Comparison of ENCODE assay signal across 15 cellular contexts in the genomic region with DNA sequence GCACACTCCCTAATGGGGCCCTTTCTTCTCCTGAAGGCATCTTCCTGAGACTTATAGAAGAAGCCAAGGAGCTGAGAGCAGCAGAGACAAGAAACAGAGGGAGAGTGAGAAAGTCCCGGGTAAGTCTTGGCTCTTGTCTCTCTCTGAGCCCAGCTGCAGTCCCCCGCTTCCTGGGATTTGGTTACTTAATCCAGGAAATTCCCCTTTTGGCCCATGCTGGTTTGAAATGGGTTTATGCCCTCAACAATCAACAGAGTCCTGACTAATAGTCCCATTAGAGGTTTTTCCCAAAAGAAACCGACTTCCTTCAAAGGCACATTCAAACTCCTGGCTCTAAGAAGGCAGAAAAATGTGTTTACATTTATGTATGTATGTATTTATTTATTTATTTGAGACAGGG. TPM values are rescaled to one million over a fixed set of nuclear protein-coding genes. Genes with fewer than 3 reads are reported as not detected.
DNase-seq lines count a peak whose midpoint lies in the region; ATAC-seq and TF ChIP-seq lines count a peak whose summit lies in the region.
"Had no signal": no experiment of that assay in that cellular context is flagged by ENCODE, and none has a peak within 500 bp of the region (broad histone marks: within the 10 kb centered on the region; RNA-seq: fewer than 3 reads in every experiment).

No MANE protein-coding gene starts in this region.

- no peak overlapping the region for H4K91ac ChIP-seq in mesenchymal stem cell (ENCODE audit: low read length)

- H2BK120ac ChIP-seq in mesenchymal stem cell (ENCODE audit: low read depth, low read length) = no peak overlapping the region

- peak; percentile 76 for DNase-seq in Daoy (ENCODE audit: low read depth)
- no peak for DNase-seq in Panc1 (ENCODE audit: low read depth, low spot score)
- peak; percentile 30 for DNase-seq in dermis blood vessel endothelial cell
- DNase-seq in mesenchymal stem cell = peak; percentile 98
- no peak for DNase-seq in globus pallidus (ENCODE audit: low spot score)
- no peak for DNase-seq in NOMO-1 treated with DMSO at 0.1 percent for 48 hours (lab: John Stamatoyannopoulos, UW; ENCODE audit: unreplicated experiment)
- DNase-seq: activated CD4-positive, alpha-beta T cell treated with anti-CD3 and anti-CD28 coated beads, Interleukin-2, amount 50 U/mL, for 48 hours; testis had no signal

- no peak overlapping the region for H4K8ac ChIP-seq in mesenchymal stem cell (ENCODE audit: low read length)

- no peak overlapping the region for H3K4ac ChIP-seq in mesenchymal stem cell (ENCODE audit: low read depth in 1 of 2, low read length in 2 of 2)

- no peaks in the 10 kb centered on the region for H3K79me1 ChIP-seq in mesenchymal stem cell (replicated peaks; ENCODE audit: low read length, poor library complexity, severe bottlenecking)

- H3K36me3 ChIP-seq in Panc1 (ENCODE audit: control insufficient read depth, insufficient read depth, low read length) = no peaks in the 10 kb centered on the region
- no peaks in the 10 kb centered on the region for H3K36me3 ChIP-seq in mesenchymal stem cell (ENCODE audit: control insufficient read depth in 1 of 2, insufficient read depth in 2 of 2, low read depth in 1 of 2, low read length in 2 of 2)
- H3K36me3 ChIP-seq: ascending aorta, BLaER1, prostate gland, SJCRH30 had no signal

- no peak overlapping the region for H3K4me2 ChIP-seq in mesenchymal stem cell (ENCODE audit: low read length, poor library complexity, severe bottlenecking)
- H3K4me2 ChIP-seq: BLaER1 had no signal

- H2BK5ac ChIP-seq in mesenchymal stem cell (ENCODE audit: low read depth, low read length, poor library complexity, severe bottlenecking) = no peak overlapping the region

- H3K9me3 ChIP-seq in Panc1 (ENCODE audit: control insufficient read depth, insufficient read depth, low read depth, low read length) = no peaks in the 10 kb centered on the region
- H3K9me3 ChIP-seq in mesenchymal stem cell (ENCODE audit: control insufficient read depth, low read length) = no peaks in the 10 kb centered on the region
- H3K9me3 ChIP-seq: ascending aorta, BLaER1, prostate gland, SJCRH30, testis had no signal

- TF ChIP-seq CTCF in Panc1 (IDR thresholded peaks at IDR 0.05) = no peak

- no peaks in the 10 kb centered on the region for H3K27me3 ChIP-seq in Panc1 (ENCODE audit: control insufficient read depth, insufficient read depth, low read length)
- no peaks in the 10 kb centered on the region for H3K27me3 ChIP-seq in mesenchymal stem cell (ENCODE audit: control insufficient read depth in 1 of 2, insufficient read depth in 1 of 2, low read length in 2 of 2)
- H3K27me3 ChIP-seq: ascending aorta, BLaER1, SJCRH30, testis had no signal

- no TSS peak for BruUV-seq in Panc1 (replicated peaks; lab: Mats Ljungman, UMichigan)

- POLR2A ChIA-PET in Panc1 (lab: Charles Lee) = no interaction called here

- H3K27ac ChIP-seq in Panc1 (ENCODE audit: low read length) = no peak overlapping the region
- peak overlapping the region; percentile 22 for H3K27ac ChIP-seq in mesenchymal stem cell (ENCODE audit: low read length, poor library complexity, severe bottlenecking)
- H3K27ac ChIP-seq: ascending aorta, BLaER1, prostate gland, SJCRH30, testis had no signal

- H3K9ac ChIP-seq in mesenchymal stem cell (ENCODE audit: low read length) = peak overlapping the region; percentile 56
- H3K9ac ChIP-seq: BLaER1 had no signal

- in situ Hi-C loops in Panc1 (cut with HindIII; ENCODE audit: low pct_unique_long_range_greater_than_20kb, low sequenced_read_pairs) = no loop called here

- no peak overlapping the region for H3K18ac ChIP-seq in mesenchymal stem cell (ENCODE audit: low read depth in 1 of 2, low read length in 2 of 2)

- H3K23ac ChIP-seq in mesenchymal stem cell (ENCODE audit: low read length in 2 of 2) = no peak overlapping the region

- H3K4me1 ChIP-seq in Panc1 (ENCODE audit: control insufficient read depth, insufficient read depth, low read length) (no peaks in the 10 kb centered on the region), mesenchymal stem cell (ENCODE audit: control insufficient read depth, insufficient read depth, low read depth, low read length) (peaks cover 5% of the 10 kb centered on the region)
- H3K4me1 ChIP-seq: BLaER1, prostate gland, testis had no signal

- CTCF ChIA-PET in Panc1 (lab: Charles Lee) = no interaction called here

- intact Hi-C loops in Panc1 (cut with micrococcal nuclease; ENCODE audit: unreplicated experiment) = no loop called here

- no peak overlapping the region for H3K14ac ChIP-seq in mesenchymal stem cell (ENCODE audit: low read length in 2 of 2)

- H2BK12ac ChIP-seq in mesenchymal stem cell (ENCODE audit: low read length in 2 of 2) = no peak overlapping the region

- H3K4me3 ChIP-seq in Panc1 (ENCODE audit: low read depth in 2 of 2, low read length in 2 of 2) (no peak overlapping the region), mesenchymal stem cell (ENCODE audit: insufficient read depth in 1 of 2, low read depth in 1 of 2, low read length in 2 of 2) (no peak overlapping the region)
- H3K4me3 ChIP-seq: ascending aorta, BLaER1, prostate gland, SJCRH30, testis had no signal

- no peak overlapping the region for H2BK15ac ChIP-seq in mesenchymal stem cell (ENCODE audit: low read depth, poor library complexity, severe bottlenecking)

- 3% methylated on average over 2 of the region's 3 CpGs for WGBS in mesenchymal stem cell

- ATAC-seq in Panc1 (peak; percentile 78), GM18520 (IDR thresholded peaks at IDR 0.05; ENCODE audit: unreplicated experiment) (no peak), HG03095 (IDR thresholded peaks at IDR 0.05; ENCODE audit: unreplicated experiment) (no peak)
- ATAC-seq: activated T-helper 17 cell treated with anti-CD3 and anti-CD28 coated beads, Interleukin-2, amount 50 U/mL, for 72 hours had no signal

- no peak overlapping the region for H2AK5ac ChIP-seq in mesenchymal stem cell (ENCODE audit: low read length, severe bottlenecking)

- no peak overlapping the region for H2AFZ ChIP-seq in mesenchymal stem cell (ENCODE audit: low read depth, low read length)

RNA-seq across cellular contexts. Expression of gene TMEM158, which starts 22.0 kb away (rescaled TPM):
- 3.6 and 4.9 TPM in 2 replicates for total RNA-seq in Daoy (2014; rRNA removed; shearing (Covaris generic))
- total RNA-seq in Panc1 (2021; ENCODE audit: unreplicated experiment) (7.3 TPM), dermis blood vessel endothelial cell (0.85 and 2.7 TPM in 2 replicates)
- polyA plus RNA-seq in Panc1 (2012; ENCODE audit: insufficient read length) = 2.7 TPM
- 142 TPM for polyA plus RNA-seq in mesenchymal stem cell (2013, experiment 1 of 2)
- 144 TPM for polyA plus RNA-seq in mesenchymal stem cell (2013, experiment 2 of 2)
- total RNA-seq: activated T-helper 17 cell treated with anti-CD3 and anti-CD28 coated beads, Interleukin-2, amount 50 U/mL, for 72 hours; ascending aorta had no signal

RNA-seq across cellular contexts. Expression of gene CDCP1, which starts 58.0 kb away (rescaled TPM):
- 12.9 and 20.6 TPM in 2 replicates for total RNA-seq in Daoy (2014; rRNA removed; shearing (Covaris generic))
- total RNA-seq in Panc1 (2021; ENCODE audit: unreplicated experiment) (47.8 TPM), dermis blood vessel endothelial cell (0.09 and 0.17 TPM in 2 replicates)
- polyA plus RNA-seq in Panc1 (2012; ENCODE audit: insufficient read length) = 15.4 TPM
- polyA plus RNA-seq in mesenchymal stem cell (2013, experiment 1 of 2) = 71.6 TPM
- polyA plus RNA-seq in mesenchymal stem cell (2013, experiment 2 of 2) = 71.5 TPM
- total RNA-seq: SJCRH30 had no signal

Comparison
In these comparisons a context has a peak if more than half of its experiments do, and no peak if none do; other contexts are left out.
1. DNase-seq: peak in Daoy (single experiment), dermis blood vessel endothelial cell (single experiment) and mesenchymal stem cell (single experiment); none in Panc1 (single experiment), globus pallidus (single experiment) and NOMO-1 treated with DMSO at 0.1 percent for 48 hours (single experiment).
2. RNA of gene CDCP1, which starts 58.0 kb away (total RNA-seq): 47.8 TPM in Panc1 (single experiment) and 12.9 to 20.6 TPM in Daoy; 0.09 to 0.17 TPM in dermis blood vessel endothelial cell; every median in the first group is over 10 times any median in the second.